20 cellular contexts compared by ENCODE assay signal in genomic region chr15:28001641-28002040, GRCh38.
"Had no signal": no experiment of that assay in that cellular context is flagged by ENCODE, and none has a peak within 500 bp of the region (broad histone marks: within the 10 kb centered on the region; RNA-seq: fewer than 3 reads in every experiment).

No MANE protein-coding gene starts in this region.

- H3K27me3 ChIP-seq: esophagus squamous epithelium, gastroesophageal sphincter, neural progenitor cell, right atrium auricular region, upper lobe of left lung, uterus had no signal

- H3K4me3 Mint-ChIP-seq: effector memory CD8-positive, alpha-beta T cell; naive thymus-derived CD8-positive, alpha-beta T cell; neural progenitor cell had no signal

- H3K9ac ChIP-seq: neural progenitor cell had no signal

- H3K9me3 ChIP-seq: esophagus squamous epithelium, gastroesophageal sphincter, mucosa of descending colon, right atrium auricular region, upper lobe of left lung, uterus had no signal

- H3K4me2 ChIP-seq: neural progenitor cell had no signal

- H3K4me1 Mint-ChIP-seq: naive thymus-derived CD8-positive, alpha-beta T cell; neural progenitor cell had no signal

- H3K36me3 Mint-ChIP-seq: neural progenitor cell had no signal

- H3K27ac Mint-ChIP-seq: effector memory CD8-positive, alpha-beta T cell; naive thymus-derived CD8-positive, alpha-beta T cell; neural progenitor cell had no signal

- H3K4me1 ChIP-seq: gastroesophageal sphincter, neural progenitor cell, right atrium auricular region, upper lobe of left lung, uterus had no signal

- DNase-seq: central memory CD4-positive, alpha-beta T cell; cortex of kidney; effector memory CD8-positive, alpha-beta T cell; esophagus squamous epithelium; foreskin fibroblast; glutamatergic neuron; kidney; left cardiac atrium; mammary epithelial cell; mucosa of descending colon; naive thymus-derived CD8-positive, alpha-beta T cell; occipital lobe; small intestine; stimulated activated CD4-positive, alpha-beta T cell treated with anti-CD3 and anti-CD28 coated beads, Interleukin-2, amount 100 ng/mL, for 48 hours; stimulated activated naive CD4-positive, alpha-beta T cell treated with Interleukin-2 at 50 U/mL for 16 hours; uterus had no signal

- H2AFZ ChIP-seq: neural progenitor cell had no signal

- ATAC-seq: effector memory CD8-positive, alpha-beta T cell; gastroesophageal sphincter; left cardiac atrium; mucosa of descending colon; naive thymus-derived CD8-positive, alpha-beta T cell had no signal

- H3K4me3 ChIP-seq: esophagus squamous epithelium, gastroesophageal sphincter, mucosa of descending colon, neural progenitor cell, right atrium auricular region, upper lobe of left lung, uterus had no signal

- H3K27ac ChIP-seq: esophagus squamous epithelium, gastroesophageal sphincter, neural progenitor cell, right atrium auricular region, upper lobe of left lung, uterus had no signal

- H3K36me3 ChIP-seq: esophagus squamous epithelium, gastroesophageal sphincter, neural progenitor cell, right atrium auricular region, upper lobe of left lung, uterus had no signal
